In genomic region chr4:159946983-159947645, GRCh38 we compare ENCODE assay signal across 8 cellular contexts.
DNase-seq lines count a peak whose midpoint lies in the region; ATAC-seq lines count a peak whose summit lies in the region.

No MANE protein-coding gene starts in this region.

- in situ Hi-C loops in G401 (cut with HindIII; ENCODE audit: low sequenced_read_pairs): no loop called here

- DNase-seq in G401 (ENCODE audit: low spot score): peak; percentile 87
- peak; percentile 18 for DNase-seq in HCEC 1CT
- peak; percentile 0 for DNase-seq in NCI-H1436 (lab: John Stamatoyannopoulos, UW)
- peak; percentile 23 for DNase-seq in amniotic stem cell (lab: John Stamatoyannopoulos, UW)
- peak; percentile 62 for DNase-seq in iris pigment epithelial cell (ENCODE audit: low read depth)
- no peak for DNase-seq in stimulated activated CD4-positive, alpha-beta T cell treated with anti-CD3 and anti-CD28 coated beads, Interleukin-4, amount 100 ng/mL, for 1 hour

- no peak for ATAC-seq in HG03196 (IDR thresholded peaks at IDR 0.05; ENCODE audit: unreplicated experiment)
- ATAC-seq in HG03460 (IDR thresholded peaks at IDR 0.05; ENCODE audit: unreplicated experiment): no peak
